9 cellular contexts compared by ENCODE assay signal in genomic region chr3:48427630-48427962, GRCh38. TPM values are rescaled to one million over a fixed set of nuclear protein-coding genes. Genes with fewer than 3 reads are reported as not detected.
DNase-seq lines count a peak whose midpoint lies in the region; ATAC-seq and TF ChIP-seq lines count a peak whose summit lies in the region.
"Had no signal": no experiment of that assay in that cellular context is flagged by ENCODE, and none has a peak within 500 bp of the region (broad histone marks: within the 10 kb centered on the region; RNA-seq: fewer than 3 reads in every experiment).

No MANE protein-coding gene starts in this region.

- no peak for DNase-seq in CD4-positive, CD25-positive, alpha-beta regulatory T cell
- DNase-seq in RWPE2 (ENCODE audit: low spot score) = peak; percentile 38
- DNase-seq in glutamatergic neuron = no peak
- no peak for DNase-seq in ovary
- DNase-seq in KBM-7 = no peak
- no peak for DNase-seq in SJCRH30
- no peak for DNase-seq in activated effector memory CD4-positive, alpha-beta T cell treated with anti-CD3 and anti-CD28 coated beads, Interleukin-2, amount 50 U/mL, for 16 hours

- TF ChIP-seq CTCF in RWPE2 (IDR thresholded peaks at IDR 0.05; ENCODE audit: poor library complexity, severe bottlenecking) (no peak), glutamatergic neuron (IDR thresholded peaks at IDR 0.05; ENCODE audit: partially characterized antibody, unreplicated experiment) (no peak), ovary (IDR thresholded peaks at IDR 0.05) (no peak)

- H3K36me3 ChIP-seq in CD4-positive, CD25-positive, alpha-beta regulatory T cell (ENCODE audit: control insufficient read depth, insufficient read depth, low read length) = peaks cover 6% of the 10 kb centered on the region
- peaks cover 53% of the 10 kb centered on the region for H3K36me3 ChIP-seq in RWPE2 (ENCODE audit: low read depth)
- no peaks in the 10 kb centered on the region for H3K36me3 ChIP-seq in ovary
- H3K36me3 ChIP-seq in SJCRH30 = no peaks in the 10 kb centered on the region

- H3K9me3 ChIP-seq in CD4-positive, CD25-positive, alpha-beta regulatory T cell (ENCODE audit: control insufficient read depth in 2 of 2, low read length in 2 of 2) = no peaks in the 10 kb centered on the region
- no peaks in the 10 kb centered on the region for H3K9me3 ChIP-seq in RWPE2 (ENCODE audit: severe bottlenecking)
- H3K9me3 ChIP-seq in ovary = no peaks in the 10 kb centered on the region
- H3K9me3 ChIP-seq in SJCRH30 (replicated peaks) = no peaks in the 10 kb centered on the region

- H3K36me3 Mint-ChIP-seq in CD4-positive, CD25-positive, alpha-beta regulatory T cell = no peaks in the 10 kb centered on the region
- H3K36me3 Mint-ChIP-seq in glutamatergic neuron (ENCODE audit: unreplicated experiment) = no peaks in the 10 kb centered on the region

- intact Hi-C loops in ovary (cut with DNase I) = no loop called here

- no peak overlapping the region for H3K27ac ChIP-seq in CD4-positive, CD25-positive, alpha-beta regulatory T cell (ENCODE audit: insufficient read depth, low read length, poor library complexity, severe bottlenecking)
- H3K27ac ChIP-seq in RWPE2 (ENCODE audit: poor library complexity, severe bottlenecking) (peak overlapping the region; percentile 92), ovary (peak overlapping the region; percentile 93 to 96), SJCRH30 (no peak overlapping the region)
- H3K27ac ChIP-seq: KMS-11 had no signal

- peak overlapping the region in 1 of 3 donors; percentile 52 for H3K27ac Mint-ChIP-seq in CD4-positive, CD25-positive, alpha-beta regulatory T cell
- peak overlapping the region; percentile 79 for H3K27ac Mint-ChIP-seq in glutamatergic neuron (ENCODE audit: unreplicated experiment)

- peaks cover 22% of the 10 kb centered on the region for H3K27me3 Mint-ChIP-seq in CD4-positive, CD25-positive, alpha-beta regulatory T cell
- peaks cover 18% of the 10 kb centered on the region for H3K27me3 Mint-ChIP-seq in glutamatergic neuron (ENCODE audit: unreplicated experiment)

- TF ChIP-seq EP300 in ovary (IDR thresholded peaks at IDR 0.05) = no peak

- peaks cover 0 to 24% (median 4%) of the 10 kb centered on the region in 4 donors for H3K4me1 Mint-ChIP-seq in CD4-positive, CD25-positive, alpha-beta regulatory T cell
- peaks cover 19% of the 10 kb centered on the region for H3K4me1 Mint-ChIP-seq in glutamatergic neuron (ENCODE audit: low read depth, unreplicated experiment)

- H3K4me3 ChIP-seq in CD4-positive, CD25-positive, alpha-beta regulatory T cell (ENCODE audit: low read depth, low read length) = no peak overlapping the region
- peak overlapping the region; percentile 84 for H3K4me3 ChIP-seq in RWPE2 (ENCODE audit: severe bottlenecking)
- peak overlapping the region; percentile 3 for H3K4me3 ChIP-seq in ovary
- no peak overlapping the region for H3K4me3 ChIP-seq in SJCRH30

- peaks cover 8% of the 10 kb centered on the region for H3K4me1 ChIP-seq in CD4-positive, CD25-positive, alpha-beta regulatory T cell (ENCODE audit: control insufficient read depth, insufficient read depth, low read length, poor library complexity, severe bottlenecking)
- H3K4me1 ChIP-seq in RWPE2 (ENCODE audit: insufficient read depth, poor library complexity, severe bottlenecking) = peaks cover 42% of the 10 kb centered on the region
- peaks cover 46% of the 10 kb centered on the region for H3K4me1 ChIP-seq in ovary (ENCODE audit: insufficient read depth)
- peaks cover 27% of the 10 kb centered on the region for H3K4me1 ChIP-seq in SJCRH30

- peak overlapping the region; percentile 61 to 84 (median 72) for H3K4me3 Mint-ChIP-seq in CD4-positive, CD25-positive, alpha-beta regulatory T cell
- H3K4me3 Mint-ChIP-seq in glutamatergic neuron (ENCODE audit: unreplicated experiment) = peak overlapping the region; percentile 87

- ATAC-seq in CD4-positive, CD25-positive, alpha-beta regulatory T cell (ENCODE audit: low read depth in 2 of 2) = no peak
- ATAC-seq in RWPE2 (ENCODE audit: low read depth) (no peak), HG02798 (IDR thresholded peaks at IDR 0.05; ENCODE audit: poor library complexity, unreplicated experiment) (no peak)

- in situ Hi-C loops in KBM-7 (cut with MboI; ENCODE audit: low pct_unique_long_range_greater_than_20kb, low sequenced_read_pairs) = loop anchor here (10.0 kb wide), 1 partner anchor 153 kb away; no protein-coding TSS in a partner anchor

- peaks cover 0 to 2% (median 0%) of the 10 kb centered on the region in 7 donors for H3K9me3 Mint-ChIP-seq in CD4-positive, CD25-positive, alpha-beta regulatory T cell
- peaks cover 9% of the 10 kb centered on the region for H3K9me3 Mint-ChIP-seq in glutamatergic neuron (ENCODE audit: unreplicated experiment)

- no peak for TF ChIP-seq POLR2A in ovary (IDR thresholded peaks at IDR 0.05)

- WGBS in ovary, 3 donors = 39 to 56% (median 48%) methylated on average over 9 of the region's 9 CpGs

- H3K27me3 ChIP-seq in CD4-positive, CD25-positive, alpha-beta regulatory T cell (ENCODE audit: control insufficient read depth, insufficient read depth, low read length) = peaks cover 2% of the 10 kb centered on the region
- H3K27me3 ChIP-seq in RWPE2 (ENCODE audit: insufficient read depth, poor library complexity, severe bottlenecking) = no peaks in the 10 kb centered on the region
- H3K27me3 ChIP-seq in ovary = no peaks in the 10 kb centered on the region
- no peaks in the 10 kb centered on the region for H3K27me3 ChIP-seq in SJCRH30

RNA-seq across cellular contexts. Expression of gene PLXNB1, which starts 2.3 kb away (rescaled TPM):
- 5.2 TPM for total RNA-seq in CD4-positive, CD25-positive, alpha-beta regulatory T cell
- polyA plus RNA-seq in CD4-positive, CD25-positive, alpha-beta regulatory T cell = under 1 TPM in 1 of 4 donors, not detected in 3; 0.07 TPM
- 195 TPM for total RNA-seq in glutamatergic neuron (ENCODE audit: unreplicated experiment)
- 100 to 1,000 TPM in 2 of 7 donors, 10 to 100 TPM in 5; 70.8 to 166 (median 83.7) TPM for total RNA-seq in ovary
- 10 to 100 TPM; 11.2 to 90.2 TPM for polyA plus RNA-seq in ovary
- total RNA-seq in SJCRH30 (2014; rRNA removed; shearing (Covaris generic)) = 23.4 and 45.0 TPM in 2 replicates

RNA-seq across cellular contexts. Expression of gene CCDC51, which starts 12.3 kb away (rescaled TPM):
- 4.6 TPM for total RNA-seq in CD4-positive, CD25-positive, alpha-beta regulatory T cell
- polyA plus RNA-seq in CD4-positive, CD25-positive, alpha-beta regulatory T cell = 10 to 100 TPM in 1 of 4 donors, 1 to 10 TPM in 3; 7.1 to 13.7 (median 9.1) TPM
- 15.3 TPM for total RNA-seq in glutamatergic neuron (ENCODE audit: unreplicated experiment)
- 1 to 10 TPM; 6.3 to 8.5 (median 7.5) TPM for total RNA-seq in ovary
- 1 to 10 TPM; 9.1 to 9.9 TPM for polyA plus RNA-seq in ovary
- 11.3 and 12.0 TPM in 2 replicates for total RNA-seq in SJCRH30 (2014; rRNA removed; shearing (Covaris generic))

RNA-seq across cellular contexts. Expression of gene TMA7, which starts 12.5 kb away (rescaled TPM):
- total RNA-seq in CD4-positive, CD25-positive, alpha-beta regulatory T cell = 248 TPM
- 100 to 1,000 TPM; 664 to 743 (median 695) TPM for polyA plus RNA-seq in CD4-positive, CD25-positive, alpha-beta regulatory T cell
- total RNA-seq in glutamatergic neuron (ENCODE audit: unreplicated experiment) = 154 TPM
- 100 to 1,000 TPM; 138 to 318 (median 199) TPM for total RNA-seq in ovary
- 100 to 1,000 TPM; 350 to 380 TPM for polyA plus RNA-seq in ovary
- 491 and 498 TPM in 2 replicates for total RNA-seq in SJCRH30 (2014; rRNA removed; shearing (Covaris generic))

RNA-seq across cellular contexts. Expression of gene ATRIP, which starts 18.9 kb away (rescaled TPM):
- 11.5 TPM for total RNA-seq in CD4-positive, CD25-positive, alpha-beta regulatory T cell
- polyA plus RNA-seq in CD4-positive, CD25-positive, alpha-beta regulatory T cell = 10 to 100 TPM in 3 of 4 donors, 1 to 10 TPM in 1; 9.6 to 14.7 (median 13.3) TPM
- total RNA-seq in glutamatergic neuron (ENCODE audit: unreplicated experiment) = 15.8 TPM
- 1 to 10 TPM; 3.9 to 7.9 (median 6.4) TPM for total RNA-seq in ovary
- polyA plus RNA-seq in ovary = 10 to 100 TPM in 1 of 2 donors, 1 to 10 TPM in 1; 6.4 to 11.4 TPM
- total RNA-seq in SJCRH30 (2014; rRNA removed; shearing (Covaris generic)) = 12.4 and 12.8 TPM in 2 replicates

RNA-seq across cellular contexts. Expression of gene FBXW12, which starts 55.6 kb away (rescaled TPM):
- total RNA-seq in CD4-positive, CD25-positive, alpha-beta regulatory T cell = not detected
- not detected for polyA plus RNA-seq in CD4-positive, CD25-positive, alpha-beta regulatory T cell
- total RNA-seq in glutamatergic neuron (ENCODE audit: unreplicated experiment) = 0.66 TPM
- under 1 TPM in 4 of 7 donors, not detected in 3; 0.22 to 0.46 (median 0.28) TPM for total RNA-seq in ovary
- polyA plus RNA-seq in ovary = under 1 TPM in 1 of 2 donors, not detected in 1; 0.33 TPM
- 0.30 and 0.35 TPM in 2 replicates for total RNA-seq in SJCRH30 (2014; rRNA removed; shearing (Covaris generic))

Comparison
In these comparisons a context has a peak if more than half of its experiments do, and no peak if none do; other contexts are left out.
1. H3K27ac ChIP-seq: peak in RWPE2 (single experiment) and ovary (2 of 2); none in CD4-positive, CD25-positive, alpha-beta regulatory T cell (single experiment) and SJCRH30 (single experiment).
2. H3K4me3 ChIP-seq: peak in RWPE2 (single experiment) and ovary (single experiment); none in CD4-positive, CD25-positive, alpha-beta regulatory T cell (single experiment) and SJCRH30 (single experiment).